1 cellular context compared by ENCODE assay signal in genomic region chr1:8317647-8318360, GRCh38.
A peak's percentile ranks its signal among the peaks of the same experiment; 100 is the strongest.
TF ChIP-seq lines count a peak whose summit lies in the region.

Gene SLC45A1 (plus strand): TSS chr1:8318114. CDS start chr1:8324330, 6,216 bp downstream.

TF ChIP-seq in SK-N-SH, 30 proteins besides CTCF, POLR2A, EP300 and RAD21 (continued from another document):
- peak; percentile 34; the same call in 1 of the 2 replicates for TF ChIP-seq REST (IDR thresholded peaks at IDR 0.05; ENCODE audit: low read depth, low read length)
